ENCODE assay signal across 19 cellular contexts in genomic region chr19:30154410-30154809, GRCh38.
"Had no signal": no experiment of that assay in that cellular context is flagged by ENCODE, and none has a peak within 500 bp of the region (broad histone marks: within the 10 kb centered on the region; RNA-seq: fewer than 3 reads in every experiment).

No MANE protein-coding gene starts in this region.

- H3K36me3 ChIP-seq: suprapubic skin, thyroid gland, uterus had no signal

- H3K4me3 Mint-ChIP-seq: naive thymus-derived CD4-positive, alpha-beta T cell; neural crest cell; type B pancreatic cell had no signal

- H3K4me2 ChIP-seq: hepatocyte had no signal

- DNase-seq: cortex of kidney; dorsolateral prefrontal cortex; effector CD8-positive, alpha-beta T cell; foreskin melanocyte; head of caudate nucleus; left colon; mammary epithelial cell; naive thymus-derived CD4-positive, alpha-beta T cell; posterior cingulate gyrus; stimulated activated CD4-positive, alpha-beta T cell treated with anti-CD3 and anti-CD28 coated beads, Interleukin-2, amount 100 ng/mL, for 24 hours; stimulated activated CD4-positive, alpha-beta T cell treated with anti-CD3 and anti-CD28 coated beads, Interleukin-4, amount 100 ng/mL, for 4 hours; stimulated activated naive CD4-positive, alpha-beta T cell treated with Interleukin-2 at 50 U/mL for 16 hours; thyroid gland; uterus had no signal

- H3K79me2 ChIP-seq: hepatocyte had no signal

- H3K9me3 Mint-ChIP-seq: neural crest cell, type B pancreatic cell had no signal

- H3K4me3 ChIP-seq: dorsolateral prefrontal cortex, hepatocyte, suprapubic skin, thyroid gland, uterus had no signal

- H2AFZ ChIP-seq: hepatocyte had no signal

- H3K27ac Mint-ChIP-seq: naive thymus-derived CD4-positive, alpha-beta T cell; type B pancreatic cell had no signal

- H3K27me3 ChIP-seq: dorsolateral prefrontal cortex, hepatocyte, thyroid gland, uterus had no signal

- H3K27ac ChIP-seq: dorsolateral prefrontal cortex, hepatocyte, suprapubic skin, thyroid gland, uterus had no signal

- H3K36me3 Mint-ChIP-seq: naive thymus-derived CD4-positive, alpha-beta T cell; type B pancreatic cell had no signal

- H3K4me1 Mint-ChIP-seq: naive thymus-derived CD4-positive, alpha-beta T cell had no signal

- H3K9me3 ChIP-seq: suprapubic skin, thyroid gland, uterus had no signal

- H3K4me1 ChIP-seq: suprapubic skin, thyroid gland, uterus had no signal

- ATAC-seq: left colon; naive thymus-derived CD4-positive, alpha-beta T cell; sciatic nerve had no signal
